9 cellular contexts compared by ENCODE assay signal in the genomic region with DNA sequence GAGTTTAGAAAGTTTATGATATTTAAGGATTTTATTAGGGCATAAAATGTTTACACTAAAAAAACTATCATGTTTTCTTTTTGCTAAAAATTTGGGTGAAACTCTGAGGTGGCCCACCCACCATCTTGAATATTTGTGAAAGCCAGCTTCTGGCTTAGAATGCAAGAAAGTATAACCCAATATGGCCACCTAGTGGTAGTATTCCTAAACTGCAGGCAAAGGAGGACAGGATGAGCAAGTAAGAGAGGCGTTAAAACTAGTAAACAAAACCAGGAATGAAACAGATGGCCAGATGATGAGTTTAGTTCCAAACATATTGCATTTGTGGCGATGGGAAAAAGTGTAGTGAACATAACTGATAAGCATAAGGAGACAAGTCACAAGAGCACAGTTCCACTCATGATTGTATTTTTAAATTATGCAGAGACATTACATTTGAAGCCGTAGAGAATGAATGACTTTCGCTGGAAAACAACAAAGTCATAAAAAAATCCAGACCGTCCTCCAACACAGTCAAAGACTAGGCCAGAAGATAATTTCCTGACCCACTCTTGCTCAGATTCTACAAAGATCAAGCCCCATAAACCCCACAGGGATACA.
A peak's percentile ranks its signal among the peaks of the same experiment; 100 is the strongest.
DNase-seq lines count a peak whose midpoint lies in the region; TF ChIP-seq lines count a peak whose summit lies in the region.
"Had no signal": no experiment of that assay in that cellular context is flagged by ENCODE, and none has a peak within 500 bp of the region (broad histone marks: within the 10 kb centered on the region; RNA-seq: fewer than 3 reads in every experiment).

No MANE protein-coding gene starts in this region.

- H3K27ac ChIP-seq in SU-DHL-6 (ENCODE audit: low read depth, low read length) = no peak overlapping the region
- no peak overlapping the region for H3K27ac ChIP-seq in transverse colon

- H2AFZ ChIP-seq in SU-DHL-6 (ENCODE audit: low read depth, low read length, severe bottlenecking) = no peak overlapping the region

- H3K9me3 ChIP-seq in HAP-1 = no peaks in the 10 kb centered on the region
- no peaks in the 10 kb centered on the region; the same call in 1 of the 2 replicates for H3K9me3 ChIP-seq in SU-DHL-6 (ENCODE audit: insufficient read depth, low read length)
- H3K9me3 ChIP-seq in transverse colon = no peaks in the 10 kb centered on the region

- in situ Hi-C loops in HAP-1 (cut with MboI; ENCODE audit: low sequenced_read_pairs) = no loop called here
- in situ Hi-C loops in transverse colon (cut with MboI; ENCODE audit: low pct_ligation_motif_present in 1 of 4, low pct_unique_long_range_greater_than_20kb in 1 of 4, low sequenced_read_pairs in 3 of 4) = loop anchor here in 2 of 4 donors (5.0 to 25.0 kb wide), 2 partner anchors 184 to 199 kb away; no protein-coding TSS in a partner anchor

- no peak overlapping the region for H3K4me3 ChIP-seq in HAP-1
- H3K4me3 ChIP-seq in SU-DHL-6 (ENCODE audit: insufficient read depth, low read length, poor library complexity, severe bottlenecking) = no peak overlapping the region
- H3K4me3 ChIP-seq in transverse colon = no peak overlapping the region

- peaks cover 3% of the 10 kb centered on the region; the same call in 1 of the 2 replicates for H3F3A ChIP-seq in SU-DHL-6 (ENCODE audit: insufficient read depth)

- DNase-seq in activated gamma-delta T cell treated with Interleukin-2 at 50 U/mL for 16 hours = peak; percentile 38
- no peak for DNase-seq in activated gamma-delta T cell (lab: John Stamatoyannopoulos, UW)
- peak; percentile 50 to 78 for DNase-seq in HAP-1 (ENCODE audit: low spot score in 2 of 2)
- DNase-seq in NCI-H1092 treated with DMSO at 0.1 percent for 48 hours (lab: John Stamatoyannopoulos, UW) = peak; percentile 39
- peak; percentile 40 for DNase-seq in effector CD4-positive, alpha-beta T cell
- DNase-seq in medulla oblongata (ENCODE audit: extremely low spot score) = peak; percentile 89
- peak; percentile 23 for DNase-seq in transverse colon
- DNase-seq: left cardiac atrium had no signal

- intact Hi-C loops in transverse colon (cut with DNase I; ENCODE audit: low total_unique reads) = loop anchor here (5.0 kb wide), 1 partner anchor 199 kb away; no protein-coding TSS in a partner anchor

- peak; percentile 82 for TF ChIP-seq CTCF in SU-DHL-6 (IDR thresholded peaks at IDR 0.05; ENCODE audit: insufficient read depth, low read length, poor library complexity, severe bottlenecking)
- TF ChIP-seq CTCF in transverse colon (IDR thresholded peaks at IDR 0.05) = peak; percentile 82 to 90 (median 85)

- no peaks in the 10 kb centered on the region for H3K9me2 ChIP-seq in SU-DHL-6 (replicated peaks; ENCODE audit: insufficient read depth, low read length)

- H3K4me1 ChIP-seq in HAP-1 = no peaks in the 10 kb centered on the region
- no peaks in the 10 kb centered on the region for H3K4me1 ChIP-seq in transverse colon

- no peaks in the 10 kb centered on the region for H3K27me3 ChIP-seq in HAP-1 (ENCODE audit: low read depth)
- H3K27me3 ChIP-seq in SU-DHL-6 (ENCODE audit: low read length) = no peaks in the 10 kb centered on the region
- no peaks in the 10 kb centered on the region for H3K27me3 ChIP-seq in transverse colon

- no peaks in the 10 kb centered on the region for H3K79me2 ChIP-seq in SU-DHL-6 (ENCODE audit: insufficient read depth, low read length)

- H3K9ac ChIP-seq in SU-DHL-6 (ENCODE audit: low read length) = no peak overlapping the region

- H4K20me1 ChIP-seq in SU-DHL-6 (ENCODE audit: low read depth, low read length) = no peaks in the 10 kb centered on the region

- 44 to 46% methylated on average over 4 to 5 of the region's 5 CpGs for WGBS in transverse colon (ENCODE audit: low coverage in 1 of 2), 2 donors

- no peak for TF ChIP-seq POLR2A in transverse colon (IDR thresholded peaks at IDR 0.05)

- H3K36me3 ChIP-seq in HAP-1 (replicated peaks) = no peaks in the 10 kb centered on the region; the same call in 1 of the 2 replicates
- H3K36me3 ChIP-seq in SU-DHL-6 (ENCODE audit: low read length) = no peaks in the 10 kb centered on the region
- no peaks in the 10 kb centered on the region for H3K36me3 ChIP-seq in transverse colon

- no peak overlapping the region for H3K4me2 ChIP-seq in SU-DHL-6 (ENCODE audit: low read depth, low read length, poor library complexity, severe bottlenecking)

- no peak for TF ChIP-seq EP300 in transverse colon (IDR thresholded peaks at IDR 0.05; ENCODE audit: low read depth)
